23 cellular contexts compared by ENCODE assay signal in genomic region chr15:100252779-100253417, GRCh38.
"Had no signal": no experiment of that assay in that cellular context is flagged by ENCODE, and none has a peak within 500 bp of the region (broad histone marks: within the 10 kb centered on the region; RNA-seq: fewer than 3 reads in every experiment).

No MANE protein-coding gene starts in this region.

- H3K4me3 ChIP-seq: left lung, lung, neural progenitor cell, spleen, thyroid gland had no signal

- H3K36me3 Mint-ChIP-seq: brain, neural progenitor cell had no signal

- H3K27ac Mint-ChIP-seq: activated CD4-positive, alpha-beta T cell treated with anti-CD3 and anti-CD28 coated beads, Interleukin-2, amount 10 ng/mL, durations not matched to agents 7 days and 5 days; activated CD8-positive, alpha-beta T cell treated with anti-CD3 and anti-CD28 coated beads for 36 hours; activated naive CD4-positive, alpha-beta T cell treated with anti-CD3 and anti-CD28 coated beads, Interleukin-2, amount 50 U/mL, for 24 hours; brain; dendritic cell treated with granulocyte-macrophage colony-stimulating factor and Interleukin-4, amounts not matched to agents 40 ng/mL and 50 ng/mL, for 4 days; naive thymus-derived CD4-positive, alpha-beta T cell; progenitor cell of endocrine pancreas; T-helper 2 cell treated with Interferon-gamma antibody and Interleukin-4, amounts not matched to agents 5 μg/mL and 100 μg/mL, for 36 hours had no signal

- H3K27me3 Mint-ChIP-seq: activated CD4-positive, alpha-beta T cell treated with anti-CD3 and anti-CD28 coated beads, Interleukin-2, amount 10 ng/mL, durations not matched to agents 7 days and 5 days; activated CD8-positive, alpha-beta T cell treated with anti-CD3 and anti-CD28 coated beads for 36 hours; activated naive CD4-positive, alpha-beta T cell treated with anti-CD3 and anti-CD28 coated beads, Interleukin-2, amount 50 U/mL, for 24 hours; dendritic cell treated with granulocyte-macrophage colony-stimulating factor and Interleukin-4, amounts not matched to agents 40 ng/mL and 50 ng/mL, for 4 days; naive thymus-derived CD4-positive, alpha-beta T cell; progenitor cell of endocrine pancreas had no signal

- H3K4me3 Mint-ChIP-seq: activated CD4-positive, alpha-beta T cell treated with anti-CD3 and anti-CD28 coated beads, Interleukin-2, amount 10 ng/mL, durations not matched to agents 7 days and 5 days; activated CD8-positive, alpha-beta T cell treated with anti-CD3 and anti-CD28 coated beads for 36 hours; activated naive CD4-positive, alpha-beta T cell treated with anti-CD3 and anti-CD28 coated beads, Interleukin-2, amount 50 U/mL, for 24 hours; activated T-cell treated with anti-CD3 and anti-CD28 coated beads, Interleukin-2, amount 50 U/mL, for 4 hours; brain; dendritic cell treated with granulocyte-macrophage colony-stimulating factor and Interleukin-4, amounts not matched to agents 40 ng/mL and 50 ng/mL, for 4 days; naive thymus-derived CD4-positive, alpha-beta T cell; neural progenitor cell; T-helper 2 cell treated with Interferon-gamma antibody and Interleukin-4, amounts not matched to agents 5 μg/mL and 100 μg/mL, for 36 hours had no signal

- H3K9me3 Mint-ChIP-seq: activated CD4-positive, alpha-beta T cell treated with anti-CD3 and anti-CD28 coated beads, Interleukin-2, amount 10 ng/mL, durations not matched to agents 7 days and 5 days; activated CD8-positive, alpha-beta T cell treated with anti-CD3 and anti-CD28 coated beads for 36 hours; activated naive CD4-positive, alpha-beta T cell treated with anti-CD3 and anti-CD28 coated beads, Interleukin-2, amount 50 U/mL, for 24 hours had no signal

- DNase-seq: activated CD4-positive, alpha-beta T cell treated with anti-CD3 and anti-CD28 coated beads, Interleukin-2, amount 10 ng/mL, durations not matched to agents 7 days and 5 days; activated CD8-positive, alpha-beta T cell treated with anti-CD3 and anti-CD28 coated beads for 36 hours; activated T-cell treated with anti-CD3 and anti-CD28 coated beads, Interleukin-2, amount 50 U/mL, for 4 hours; aorta; effector CD8-positive, alpha-beta T cell; foreskin melanocyte; kidney; left lung; spleen; stimulated activated CD4-positive, alpha-beta T cell treated with anti-CD3 and anti-CD28 coated beads, Interleukin-4, amount 100 ng/mL, for 1 hour; stimulated activated naive CD4-positive, alpha-beta T cell treated with Interleukin-2 at 50 U/mL for 16 hours; substantia nigra; thyroid gland had no signal

- H3K27ac ChIP-seq: left lung, neural progenitor cell, spleen, thyroid gland, VCaP had no signal

- ATAC-seq: activated CD4-positive, CD25-positive, alpha-beta regulatory T cell treated with anti-CD3 and anti-CD28 coated beads, Interleukin-2, amount 50 U/mL, for 24 hours; activated CD8-positive, alpha-beta T cell treated with anti-CD3 and anti-CD28 coated beads for 36 hours; activated T-cell treated with anti-CD3 and anti-CD28 coated beads, Interleukin-2, amount 50 U/mL, for 4 hours; left lung; naive thymus-derived CD4-positive, alpha-beta T cell had no signal

- H3K4me1 Mint-ChIP-seq: activated CD4-positive, alpha-beta T cell treated with anti-CD3 and anti-CD28 coated beads, Interleukin-2, amount 10 ng/mL, durations not matched to agents 7 days and 5 days; activated naive CD4-positive, alpha-beta T cell treated with anti-CD3 and anti-CD28 coated beads, Interleukin-2, amount 50 U/mL, for 24 hours had no signal
